In genomic region chr20:44900231-44900854, GRCh38 we compare ENCODE assay signal across 14 cellular contexts. TPM values are rescaled to one million over a fixed set of nuclear protein-coding genes. Genes with fewer than 3 reads are reported as not detected.
A peak's percentile ranks its signal among the peaks of the same experiment; 100 is the strongest.
DNase-seq lines count a peak whose midpoint lies in the region; ATAC-seq, FAIRE-seq and TF ChIP-seq lines count a peak whose summit lies in the region.
"Had no signal": no experiment of that assay in that cellular context is flagged by ENCODE, and none has a peak within 500 bp of the region (broad histone marks: within the 10 kb centered on the region; RNA-seq: fewer than 3 reads in every experiment).

No MANE protein-coding gene starts in this region.

- H3K4me1 ChIP-seq in transverse colon (peaks cover 10 to 52% (median 21%) of the 10 kb centered on the region in 4 donors), endodermal cell (ENCODE audit: control insufficient read depth, insufficient read depth, low read length) (no peaks in the 10 kb centered on the region)

- ATAC-seq in T-helper 17 cell (no peak), GM18517 (IDR thresholded peaks at IDR 0.05; ENCODE audit: unreplicated experiment) (no peak), HG02759 (IDR thresholded peaks at IDR 0.05; ENCODE audit: unreplicated experiment) (no peak)
- ATAC-seq: HepG2 had no signal

- TF ChIP-seq POLR2A in GM12891 (IDR thresholded peaks at IDR 0.05; ENCODE audit: low read depth, low read length) (no peak), transverse colon (IDR thresholded peaks at IDR 0.05) (no peak)

- H3K4me3 ChIP-seq in transverse colon (no peak overlapping the region), endodermal cell (ENCODE audit: low read length) (no peak overlapping the region)
- H3K4me3 ChIP-seq: upper lobe of left lung had no signal

- TF ChIP-seq EP300 in transverse colon (IDR thresholded peaks at IDR 0.05; ENCODE audit: low read depth) = no peak

- TF ChIP-seq CTCF in transverse colon (IDR thresholded peaks at IDR 0.05) (no peak), endodermal cell (conservative IDR thresholded peaks at IDR 0.05) (no peak)

- no peaks in the 10 kb centered on the region for H3K27me3 ChIP-seq in transverse colon
- H3K27me3 ChIP-seq in endodermal cell (ENCODE audit: control insufficient read depth, insufficient read depth, low read length, poor library complexity, severe bottlenecking) = no peaks in the 10 kb centered on the region
- H3K27me3 ChIP-seq: upper lobe of left lung had no signal

- in situ Hi-C loops in transverse colon (cut with MboI; ENCODE audit: low pct_ligation_motif_present in 1 of 4, low pct_unique_long_range_greater_than_20kb in 1 of 4, low sequenced_read_pairs in 3 of 4) = no loop called here

- H3K4me3 Mint-ChIP-seq in T-helper 17 cell = no peak overlapping the region
- no peak overlapping the region for H3K4me3 Mint-ChIP-seq in endodermal cell
- H3K4me3 Mint-ChIP-seq: neural crest cell had no signal

- no peak overlapping the region for H3K9ac ChIP-seq in endodermal cell (ENCODE audit: extremely low read depth, low read length, poor library complexity, severe bottlenecking)

- DNase-seq in GM12891 (ENCODE audit: insufficient read length, low spot score) = no peak
- DNase-seq in T-helper 17 cell = no peak
- peak; percentile 39 to 45 for DNase-seq in dermis microvascular lymphatic vessel endothelial cell (ENCODE audit: low read depth in 2 of 2)
- DNase-seq in renal cortical epithelial cell (ENCODE audit: low read depth) = peak; percentile 22
- no peak for DNase-seq in transverse colon
- no peak for DNase-seq in endodermal cell
- DNase-seq: stimulated activated CD4-positive, alpha-beta T cell treated with anti-CD3 and anti-CD28 coated beads, Interleukin-2, amount 100 ng/mL, for 24 hours; upper lobe of left lung; WERI-Rb-1 had no signal

- intact Hi-C loops in transverse colon (cut with DNase I; ENCODE audit: low total_unique reads) = no loop called here

- no peak overlapping the region for H3K27ac ChIP-seq in transverse colon
- H3K27ac ChIP-seq in endodermal cell (ENCODE audit: low read depth, low read length) = no peak overlapping the region
- H3K27ac ChIP-seq: C4-2B, upper lobe of left lung, WERI-Rb-1 had no signal

- H3K9me3 Mint-ChIP-seq in endodermal cell = no peaks in the 10 kb centered on the region
- H3K9me3 Mint-ChIP-seq: neural crest cell had no signal

- H3K27me3 Mint-ChIP-seq in T-helper 17 cell = no peaks in the 10 kb centered on the region
- no peaks in the 10 kb centered on the region for H3K27me3 Mint-ChIP-seq in endodermal cell (ENCODE audit: insufficient read depth)

- H3K36me3 ChIP-seq in transverse colon = peaks cover 0 to 34% (median 16%) of the 10 kb centered on the region in 4 donors
- H3K36me3 ChIP-seq in endodermal cell (ENCODE audit: control insufficient read depth, insufficient read depth, low read length) = peaks cover 65% of the 10 kb centered on the region

- H3K4me1 Mint-ChIP-seq in T-helper 17 cell (peaks cover 39% of the 10 kb centered on the region), endodermal cell (peaks cover 2% of the 10 kb centered on the region)
- H3K4me1 Mint-ChIP-seq: neural crest cell had no signal

- 83 to 88% methylated on average over 5 of the region's 5 CpGs for WGBS in transverse colon (ENCODE audit: low coverage in 1 of 2), 2 donors
- 79 to 94% methylated on average over 4 to 5 of the region's 5 CpGs for WGBS in endodermal cell (ENCODE audit: insufficient coverage in 1 of 2, insufficient read length in 1 of 2), 2 experiments

- H3K27ac Mint-ChIP-seq in T-helper 17 cell = peak overlapping the region; percentile 79
- H3K27ac Mint-ChIP-seq in endodermal cell = no peak overlapping the region

- FAIRE-seq in GM12891 (lab: Jason Lieb, UNC) = peak; percentile 26
- FAIRE-seq: HepG2 had no signal

- H3K36me3 Mint-ChIP-seq in T-helper 17 cell (ENCODE audit: low read depth) = peaks cover 7% of the 10 kb centered on the region
- H3K36me3 Mint-ChIP-seq in endodermal cell (ENCODE audit: low read depth) = peaks cover 48% of the 10 kb centered on the region

- H3K9me3 ChIP-seq in T-helper 17 cell (ENCODE audit: control insufficient read depth, low read length, poor library complexity, severe bottlenecking) (no peaks in the 10 kb centered on the region), transverse colon (no peaks in the 10 kb centered on the region), endodermal cell (ENCODE audit: control insufficient read depth, low read length) (no peaks in the 10 kb centered on the region)
- H3K9me3 ChIP-seq: upper lobe of left lung had no signal

TF ChIP-seq in GM12891, 5 proteins besides CTCF, POLR2A, EP300 and RAD21:
- TF ChIP-seq SPI1 (IDR thresholded peaks at IDR 0.05; ENCODE audit: low read depth, low read length) = no peak
- TF ChIP-seq TAF1 (IDR thresholded peaks at IDR 0.05; ENCODE audit: low read depth, low read length) = no peak
- TF ChIP-seq POU2F2 (IDR thresholded peaks at IDR 0.05; ENCODE audit: low read depth, low read length) = no peak
- no peak for TF ChIP-seq POLR2AphosphoS5 (IDR thresholded peaks at IDR 0.05; ENCODE audit: low read depth, low read length)
- TF ChIP-seq PAX5 (IDR thresholded peaks at IDR 0.05; ENCODE audit: insufficient read depth, low read length, severe bottlenecking) = no peak

RNA-seq across cellular contexts. Expression of gene PABPC1L, which starts 9.5 kb away (rescaled TPM):
- 38.3 TPM for polyA plus RNA-seq in GM12891 (2012; ENCODE audit: low read depth, missing spikeins)
- total RNA-seq in T-helper 17 cell (10 to 100 TPM; 37.5 to 60.3 TPM), dermis microvascular lymphatic vessel endothelial cell (0.64 and 1.3 TPM in 2 replicates), renal cortical epithelial cell (3.8 and 18.3 TPM in 2 replicates), transverse colon (100 to 1,000 TPM in 1 of 4 donors, 10 to 100 TPM in 3; 12.0 to 112 (median 31.6) TPM), endodermal cell (100 to 1,000 TPM; 129 to 142 TPM)
- 57.0 TPM for polyA plus RNA-seq in endodermal cell (2013, experiment 1 of 2)
- 41.6 TPM for polyA plus RNA-seq in endodermal cell (2013, experiment 2 of 2)

RNA-seq across cellular contexts. Expression of gene YWHAB, which starts 14.8 kb away (rescaled TPM):
- 123 TPM for polyA plus RNA-seq in GM12891 (2012; ENCODE audit: low read depth, missing spikeins)
- total RNA-seq in T-helper 17 cell = 100 to 1,000 TPM; 171 to 176 TPM
- 92.7 and 117 TPM in 2 replicates for total RNA-seq in dermis microvascular lymphatic vessel endothelial cell
- 151 and 278 TPM in 2 replicates for total RNA-seq in renal cortical epithelial cell
- 100 to 1,000 TPM in 2 of 4 donors, 10 to 100 TPM in 2; 73.2 to 170 (median 117) TPM for total RNA-seq in transverse colon
- 100 to 1,000 TPM; 183 to 193 TPM for total RNA-seq in endodermal cell
- polyA plus RNA-seq in endodermal cell (2013, experiment 1 of 2) = 155 TPM
- polyA plus RNA-seq in endodermal cell (2013, experiment 2 of 2) = 158 TPM

RNA-seq across cellular contexts. Expression of gene TOMM34, which starts 59.9 kb away (rescaled TPM):
- 26.6 TPM for polyA plus RNA-seq in GM12891 (2012; ENCODE audit: low read depth, missing spikeins)
- total RNA-seq in T-helper 17 cell (1 to 10 TPM; 9.1 to 9.2 TPM), dermis microvascular lymphatic vessel endothelial cell (14.0 and 20.5 TPM in 2 replicates), renal cortical epithelial cell (24.8 and 27.4 TPM in 2 replicates), transverse colon (10 to 100 TPM in 2 of 4 donors, 1 to 10 TPM in 2; 1.2 to 14.8 (median 9.4) TPM), endodermal cell (10 to 100 TPM; 43.6 to 43.9 TPM)
- polyA plus RNA-seq in endodermal cell (2013, experiment 1 of 2) = 46.7 TPM
- polyA plus RNA-seq in endodermal cell (2013, experiment 2 of 2) = 44.1 TPM

Comparison
In these comparisons a context has a peak if more than half of its experiments do, and no peak if none do; other contexts are left out.
1. DNase-seq: peak in dermis microvascular lymphatic vessel endothelial cell (2 of 2) and renal cortical epithelial cell (single experiment); none in GM12891 (single experiment), T-helper 17 cell (0 of 3), transverse colon (single experiment) and endodermal cell (single experiment).